In the genomic region with DNA sequence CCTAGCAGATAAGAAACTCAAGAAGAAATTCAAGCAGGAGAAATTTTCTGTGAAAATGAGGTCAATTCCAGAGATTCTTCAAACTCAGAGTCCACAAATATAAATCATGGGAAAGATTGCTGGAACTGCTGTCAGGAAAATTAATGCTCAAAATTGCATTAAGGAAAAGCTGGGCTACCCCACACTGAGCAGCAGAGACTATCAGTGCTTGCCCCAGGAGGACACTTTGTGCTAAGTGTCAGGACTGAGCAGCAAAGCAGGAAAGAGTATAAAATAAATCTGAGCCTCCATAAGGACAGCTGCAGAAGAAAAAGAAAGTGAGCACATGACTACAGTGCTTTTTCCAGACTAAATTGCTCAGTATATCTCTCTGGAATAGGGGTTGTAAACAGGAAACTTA, we compare ENCODE assay signal across 22 cellular contexts.
"Had no signal": no experiment of that assay in that cellular context is flagged by ENCODE, and none has a peak within 500 bp of the region (broad histone marks: within the 10 kb centered on the region; RNA-seq: fewer than 3 reads in every experiment).

No MANE protein-coding gene starts in this region.

- H3K4me1 ChIP-seq: uterus had no signal

- H3K4me3 ChIP-seq: heart left ventricle, thoracic aorta, uterus had no signal

- DNase-seq: activated CD4-positive, alpha-beta memory T cell treated with anti-CD3 and anti-CD28 coated beads for 36 hours; activated CD4-positive, alpha-beta T cell treated with anti-CD3 and anti-CD28 coated beads, Interleukin-2, amount 10 ng/mL, durations not matched to agents 24 days and 14 days; activated CD8-positive, alpha-beta memory T cell treated with anti-CD3 and anti-CD28 coated beads, Interleukin-2, amount 50 U/mL, for 4 hours; activated effector memory CD4-positive, alpha-beta T cell treated with anti-CD3 and anti-CD28 coated beads, Interleukin-2, amount 50 U/mL, for 16 hours; activated naive CD4-positive, alpha-beta T cell treated with anti-CD3 and anti-CD28 coated beads for 36 hours; activated naive CD8-positive, alpha-beta T cell treated with anti-CD3 and anti-CD28 coated beads for 36 hours; activated T-cell treated with anti-CD3 and anti-CD28 coated beads, Interleukin-2, amount 50 U/mL, for 1 hour; amniotic stem cell; central memory CD4-positive, alpha-beta T cell; foreskin fibroblast; heart left ventricle; naive thymus-derived CD8-positive, alpha-beta T cell; right cardiac atrium; stimulated activated CD4-positive, alpha-beta T cell treated with anti-CD3 and anti-CD28 coated beads, Interleukin-4, amount 100 ng/mL, for 1 hour; stimulated activated naive CD8-positive, alpha-beta T cell treated with anti-CD3 and anti-CD28 coated beads, Interleukin-15, Interleukin-2, amounts not matched to agents 100 U/mL and 50 U/mL, for 24 hours; T-helper 17 cell; T1000; uterus; WERI-Rb-1 had no signal

- H3K27ac ChIP-seq: WERI-Rb-1 had no signal

- H3K9me3 ChIP-seq: heart left ventricle, thoracic aorta, uterus had no signal

- H3K36me3 ChIP-seq: heart left ventricle, thoracic aorta, uterus, WERI-Rb-1 had no signal

- H3K27me3 ChIP-seq: heart left ventricle, uterus had no signal

- ATAC-seq: activated CD4-positive, CD25-positive, alpha-beta regulatory T cell treated with anti-CD3 and anti-CD28 coated beads, Interleukin-2, amount 50 U/mL, for 24 hours; esophagus mucosa; naive thymus-derived CD8-positive, alpha-beta T cell; stimulated activated naive CD8-positive, alpha-beta T cell treated with anti-CD3 and anti-CD28 coated beads, Interleukin-15, Interleukin-2, amounts not matched to agents 100 U/mL and 50 U/mL, for 24 hours; T-helper 17 cell had no signal
